ENCODE assay signal across 9 cellular contexts in genomic region chr2:38722271-38723115, GRCh38. TPM values are rescaled to one million over a fixed set of nuclear protein-coding genes. Genes with fewer than 3 reads are reported as not detected.
DNase-seq lines count a peak whose midpoint lies in the region; ATAC-seq and TF ChIP-seq lines count a peak whose summit lies in the region.
"Had no signal": no experiment of that assay in that cellular context is flagged by ENCODE, and none has a peak within 500 bp of the region (broad histone marks: within the 10 kb centered on the region; RNA-seq: fewer than 3 reads in every experiment).

No MANE protein-coding gene starts in this region.

- no peaks in the 10 kb centered on the region for H4K20me1 ChIP-seq in SK-N-SH (ENCODE audit: insufficient read depth)

- H3K27me3 ChIP-seq in tibial nerve, result no peaks in the 10 kb centered on the region
- H3K27me3 ChIP-seq in SK-N-SH (ENCODE audit: insufficient read depth), result no peaks in the 10 kb centered on the region
- no peaks in the 10 kb centered on the region for H3K27me3 ChIP-seq in transverse colon

- TF ChIP-seq EP300 in tibial nerve (IDR thresholded peaks at IDR 0.05), result no peak
- TF ChIP-seq EP300 in SK-N-SH (IDR thresholded peaks at IDR 0.05; ENCODE audit: borderline replicate concordance in 1 of 2, low read depth in 1 of 2, low read length in 1 of 2), result no peak
- no peak for TF ChIP-seq EP300 in transverse colon (IDR thresholded peaks at IDR 0.05; ENCODE audit: low read depth)

- TF ChIP-seq POLR2A in tibial nerve (IDR thresholded peaks at IDR 0.05), result no peak
- TF ChIP-seq POLR2A in transverse colon (IDR thresholded peaks at IDR 0.05), result no peak

- peak; percentile 51 for ATAC-seq in GM19023 (IDR thresholded peaks at IDR 0.05; ENCODE audit: unreplicated experiment)
- ATAC-seq in HG03354 (IDR thresholded peaks at IDR 0.05; ENCODE audit: poor library complexity, severe bottlenecking, unreplicated experiment), result peak; percentile 60

- H2AFZ ChIP-seq in SK-N-SH (ENCODE audit: low read depth), result no peak overlapping the region

- H3K4me3 ChIP-seq in tibial nerve (no peak overlapping the region), SK-N-SH (ENCODE audit: low read depth in 2 of 2, low read length in 1 of 2) (no peak overlapping the region), transverse colon (no peak overlapping the region)

- TF ChIP-seq CTCF in tibial nerve (IDR thresholded peaks at IDR 0.05), result no peak
- no peak for TF ChIP-seq CTCF in SK-N-SH (IDR thresholded peaks at IDR 0.05)
- TF ChIP-seq CTCF in transverse colon (IDR thresholded peaks at IDR 0.05), result no peak

- intact Hi-C loops in transverse colon (cut with DNase I; ENCODE audit: low total_unique reads), result loop anchor here (10.0 kb wide), 1 partner anchor 118 kb away; the partner anchor contains the start of gene HNRNPLL

- H3K9me3 ChIP-seq in tibial nerve, result no peaks in the 10 kb centered on the region
- H3K9me3 ChIP-seq in SK-N-SH, result no peaks in the 10 kb centered on the region
- H3K9me3 ChIP-seq in transverse colon, result no peaks in the 10 kb centered on the region

- in situ Hi-C loops in transverse colon (cut with MboI; ENCODE audit: low pct_ligation_motif_present in 1 of 4, low pct_unique_long_range_greater_than_20kb in 1 of 4, low sequenced_read_pairs in 3 of 4), result no loop called here

- no peak overlapping the region for H3K4me2 ChIP-seq in SK-N-SH

- H3K9me2 ChIP-seq in SK-N-SH, result no peaks in the 10 kb centered on the region

- POLR2A ChIA-PET in SK-N-SH (lab: Yijun Ruan, JAX), result no interaction called here

- H3F3A ChIP-seq in SK-N-SH (replicated peaks; ENCODE audit: insufficient read depth), result peaks cover 6% of the 10 kb centered on the region

- H3K4me1 ChIP-seq in tibial nerve (peaks cover 0 to 30% (median 0%) of the 10 kb centered on the region in 4 donors), SK-N-SH (ENCODE audit: control insufficient read depth in 1 of 2, insufficient read depth in 2 of 2, low read depth in 1 of 2, low read length in 1 of 2) (no peaks in the 10 kb centered on the region), transverse colon (peaks cover 0 to 16% (median 0%) of the 10 kb centered on the region in 4 donors)

- no peak for TF ChIP-seq RAD21 in SK-N-SH (IDR thresholded peaks at IDR 0.05; ENCODE audit: low read length)

- CTCF ChIA-PET in SK-N-SH (lab: Yijun Ruan, JAX), result interaction anchor here (1.7 to 5.9 kb wide), 4 partner anchors 120 to 407 kb away, joined by 9 to 47 read pairs (median 20); partner anchors contain the start of gene HNRNPLL

- 67 to 70% methylated on average over 10 of the region's 10 CpGs for WGBS in tibial nerve, 2 donors
- WGBS in SK-N-SH (ENCODE audit: low lambda C conversion rate), result 89% methylated on average over 10 of the region's 10 CpGs
- 68 to 72% methylated on average over 6 to 10 of the region's 10 CpGs for WGBS in transverse colon (ENCODE audit: low coverage in 1 of 2), 2 donors

- no peaks in the 10 kb centered on the region for H3K36me3 ChIP-seq in tibial nerve
- no peaks in the 10 kb centered on the region for H3K36me3 ChIP-seq in SK-N-SH (replicated peaks in 1 of 2; ENCODE audit: control insufficient read depth in 1 of 2, insufficient read depth in 2 of 2, low read length in 1 of 2)
- no peaks in the 10 kb centered on the region for H3K36me3 ChIP-seq in transverse colon

- peak overlapping the region in 2 of 4 donors; percentile 11 to 72 for H3K27ac ChIP-seq in tibial nerve
- H3K27ac ChIP-seq in SK-N-SH (ENCODE audit: low read depth in 2 of 2, low read length in 1 of 2), result no peak overlapping the region
- peak overlapping the region in 2 of 4 donors; percentile 4 to 24 for H3K27ac ChIP-seq in transverse colon

- H3K9ac ChIP-seq in SK-N-SH, result no peak overlapping the region

- peak; percentile 59 for DNase-seq in activated naive CD4-positive, alpha-beta T cell treated with anti-CD3 and anti-CD28 coated beads, Interleukin-2, amount 50 U/mL, for 16 hours
- peak; percentile 56 to 62 for DNase-seq in stimulated activated CD4-positive, alpha-beta T cell treated with anti-CD3 and anti-CD28 coated beads, Interleukin-4, amount 100 ng/mL, for 4 hours
- DNase-seq in tibial nerve (ENCODE audit: low spot score in 2 of 2) (no peak), islet precursor cell (no peak), SK-N-SH (no peak), transverse colon (no peak)
- DNase-seq: IMR-90 had no signal

- H3K79me2 ChIP-seq in SK-N-SH (ENCODE audit: insufficient read depth), result no peaks in the 10 kb centered on the region

TF ChIP-seq in SK-N-SH, 30 proteins besides CTCF, POLR2A, EP300 and RAD21 (continues in another document):
- TF ChIP-seq USF1 (IDR thresholded peaks at IDR 0.05; ENCODE audit: borderline replicate concordance, low read depth) (no peak), MXI1 (IDR thresholded peaks at IDR 0.05; ENCODE audit: low read depth, low read length) (no peak), IRF3 (IDR thresholded peaks at IDR 0.05; ENCODE audit: low read depth, low read length) (no peak), SMC3 (IDR thresholded peaks at IDR 0.05; ENCODE audit: low read depth, low read length) (no peak), PBX3 (IDR thresholded peaks at IDR 0.05) (no peak), RCOR1 (IDR thresholded peaks at IDR 0.05; ENCODE audit: low read length) (no peak), ELF1 (IDR thresholded peaks at IDR 0.05) (no peak), REST (IDR thresholded peaks at IDR 0.05; ENCODE audit: low read depth, low read length) (no peak), CHD2 (IDR thresholded peaks at IDR 0.05; ENCODE audit: low read length, partially characterized antibody) (no peak), FOXM1 (IDR thresholded peaks at IDR 0.05; ENCODE audit: low read depth) (no peak), JUND (IDR thresholded peaks at IDR 0.05) (no peak)

RNA-seq across cellular contexts. Expression of gene SRSF7, which starts 28.7 kb away (rescaled TPM):
- total RNA-seq in tibial nerve (10 to 100 TPM; 62.6 to 85.5 (median 80.9) TPM), transverse colon (100 to 1,000 TPM in 2 of 4 donors, 10 to 100 TPM in 2; 75.6 to 153 (median 95.0) TPM)
- polyA plus RNA-seq in SK-N-SH (2012; rRNA removed), result 199 and 212 TPM in 2 replicates
- 195 and 227 TPM in 2 replicates for polyA plus RNA-seq in SK-N-SH (2012; cell fraction: cytosol; rRNA removed)
- polyA plus RNA-seq in SK-N-SH (2012; cell fraction: nucleus; rRNA removed), result 186 and 370 TPM in 2 replicates

RNA-seq across cellular contexts. Expression of gene GEMIN6, which starts 55.5 kb away (rescaled TPM):
- total RNA-seq in tibial nerve, result 1 to 10 TPM; 1.4 to 9.8 (median 4.4) TPM
- 19.2 and 21.6 TPM in 2 replicates for polyA plus RNA-seq in SK-N-SH (2012; rRNA removed)
- 24.1 and 29.9 TPM in 2 replicates for polyA plus RNA-seq in SK-N-SH (2012; cell fraction: cytosol; rRNA removed)
- 4.5 and 7.4 TPM in 2 replicates for polyA plus RNA-seq in SK-N-SH (2012; cell fraction: nucleus; rRNA removed)
- 1 to 10 TPM in 3 of 4 donors, not detected in 1; 1.8 to 5.9 (median 3.8) TPM for total RNA-seq in transverse colon

RNA-seq across cellular contexts. Expression of gene GALM, which starts 56.6 kb away (rescaled TPM):
- total RNA-seq in tibial nerve, result 10 to 100 TPM; 20.7 to 57.9 (median 34.2) TPM
- 17.1 and 17.9 TPM in 2 replicates for polyA plus RNA-seq in SK-N-SH (2012; rRNA removed)
- polyA plus RNA-seq in SK-N-SH (2012; cell fraction: cytosol; rRNA removed), result 11.5 and 17.0 TPM in 2 replicates
- 7.9 and 9.9 TPM in 2 replicates for polyA plus RNA-seq in SK-N-SH (2012; cell fraction: nucleus; rRNA removed)
- 10 to 100 TPM; 35.5 to 80.6 (median 70.9) TPM for total RNA-seq in transverse colon

Comparison
In these comparisons a context has a peak if more than half of its experiments do, and no peak if none do; other contexts are left out.
1. DNase-seq: peak in activated naive CD4-positive, alpha-beta T cell treated with anti-CD3 and anti-CD28 coated beads, Interleukin-2, amount 50 U/mL, for 16 hours (single experiment) and stimulated activated CD4-positive, alpha-beta T cell treated with anti-CD3 and anti-CD28 coated beads, Interleukin-4, amount 100 ng/mL, for 4 hours (2 of 2); none in tibial nerve (0 of 2), islet precursor cell (single experiment), SK-N-SH (single experiment) and transverse colon (single experiment).